1 cellular context compared by ENCODE assay signal in the genomic region with DNA sequence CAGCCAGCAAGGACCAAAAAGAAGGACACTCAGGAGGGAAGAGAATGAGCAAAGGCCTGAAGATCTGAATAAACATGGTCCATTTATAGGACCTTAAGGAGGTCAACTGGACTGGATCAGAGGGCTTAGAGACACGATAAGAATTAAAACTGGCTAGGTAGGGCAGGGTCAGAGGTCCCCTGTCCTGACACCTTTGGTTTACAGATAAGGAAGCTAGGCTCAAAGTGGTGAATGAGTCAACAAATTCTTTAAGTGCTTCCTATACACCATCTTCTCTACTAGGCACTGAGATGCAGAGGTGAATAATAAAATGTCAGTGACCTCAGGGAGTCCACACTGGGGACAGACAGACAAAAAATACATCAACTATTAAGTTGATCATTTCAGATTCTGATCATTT.
TF ChIP-seq lines count a peak whose summit lies in the region.

No MANE protein-coding gene starts in this region.

TF ChIP-seq in A549, 52 proteins besides CTCF, POLR2A, EP300 and RAD21 (continued from another document):
- TF ChIP-seq, protein P1, sequence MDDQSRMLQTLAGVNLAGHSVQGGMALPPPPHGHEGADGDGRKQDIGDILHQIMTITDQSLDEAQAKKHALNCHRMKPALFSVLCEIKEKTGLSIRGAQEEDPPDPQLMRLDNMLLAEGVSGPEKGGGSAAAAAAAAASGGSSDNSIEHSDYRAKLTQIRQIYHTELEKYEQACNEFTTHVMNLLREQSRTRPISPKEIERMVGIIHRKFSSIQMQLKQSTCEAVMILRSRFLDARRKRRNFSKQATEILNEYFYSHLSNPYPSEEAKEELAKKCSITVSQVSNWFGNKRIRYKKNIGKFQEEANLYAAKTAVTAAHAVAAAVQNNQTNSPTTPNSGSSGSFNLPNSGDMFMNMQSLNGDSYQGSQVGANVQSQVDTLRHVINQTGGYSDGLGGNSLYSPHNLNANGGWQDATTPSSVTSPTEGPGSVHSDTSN (IDR thresholded peaks at IDR 0.05), result no peak
- TF ChIP-seq FOXS1 (CRISPR knock-in tag; IDR thresholded peaks at IDR 0.05) (no peak), EHF (CRISPR knock-in tag; IDR thresholded peaks at IDR 0.05) (no peak)
- TF ChIP-seq, protein P2, sequence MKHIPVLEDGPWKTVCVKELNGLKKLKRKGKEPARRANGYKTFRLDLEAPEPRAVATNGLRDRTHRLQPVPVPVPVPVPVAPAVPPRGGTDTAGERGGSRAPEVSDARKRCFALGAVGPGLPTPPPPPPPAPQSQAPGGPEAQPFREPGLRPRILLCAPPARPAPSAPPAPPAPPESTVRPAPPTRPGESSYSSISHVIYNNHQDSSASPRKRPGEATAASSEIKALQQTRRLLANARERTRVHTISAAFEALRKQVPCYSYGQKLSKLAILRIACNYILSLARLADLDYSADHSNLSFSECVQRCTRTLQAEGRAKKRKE (CRISPR knock-in tag; IDR thresholded peaks at IDR 0.05; ENCODE audit: low read depth), result no peak
